Comparison of ENCODE assay signal across 20 cellular contexts in genomic region chr12:87302126-87302732, GRCh38.
DNase-seq lines count a peak whose midpoint lies in the region; ATAC-seq and TF ChIP-seq lines count a peak whose summit lies in the region.
"Had no signal": no experiment of that assay in that cellular context is flagged by ENCODE, and none has a peak within 500 bp of the region (broad histone marks: within the 10 kb centered on the region; RNA-seq: fewer than 3 reads in every experiment).

No MANE protein-coding gene starts in this region.

- H3K9ac ChIP-seq in SK-N-SH, result no peak overlapping the region
- H3K9ac ChIP-seq: BLaER1 had no signal

- H3K9me2 ChIP-seq in SK-N-SH, result no peaks in the 10 kb centered on the region

- CTCF ChIA-PET in SK-N-SH (lab: Yijun Ruan, JAX), result interaction anchor here (1.0 kb wide), 1 partner anchor 12 kb away, joined by 3 read pairs; no protein-coding TSS in a partner anchor
- CTCF ChIA-PET in CD8-positive, alpha-beta T cell (lab: Charles Lee), result no interaction called here

- H3K4me1 Mint-ChIP-seq in mesothelial cell of epicardium, result peaks cover 19% of the 10 kb centered on the region
- no peaks in the 10 kb centered on the region for H3K4me1 Mint-ChIP-seq in HFFc6 (ENCODE audit: low read depth)
- H3K4me1 Mint-ChIP-seq in CD8-positive, alpha-beta T cell (ENCODE audit: low read depth), result no peaks in the 10 kb centered on the region
- H3K4me1 Mint-ChIP-seq: CD4-positive, CD25-positive, alpha-beta regulatory T cell; H9 had no signal

- H3K4me1 ChIP-seq in SK-N-SH (ENCODE audit: control insufficient read depth in 1 of 2, insufficient read depth in 2 of 2, low read depth in 1 of 2, low read length in 1 of 2) (0 out of 4 replicates have a peak, but pooled peaks cover 0 to 5% of the 10 kb centered on the region in 2 experiments), uterus (no peaks in the 10 kb centered on the region)
- no peaks in the 10 kb centered on the region for H3K4me1 ChIP-seq in CD8-positive, alpha-beta T cell (ENCODE audit: insufficient read depth, low read length)
- H3K4me1 ChIP-seq: BLaER1 had no signal

- H3K4me3 Mint-ChIP-seq in mesothelial cell of epicardium, result no peak overlapping the region
- H3K4me3 Mint-ChIP-seq in HFFc6, result no peak overlapping the region
- H3K4me3 Mint-ChIP-seq in CD8-positive, alpha-beta T cell, result no peak overlapping the region
- H3K4me3 Mint-ChIP-seq: CD4-positive, CD25-positive, alpha-beta regulatory T cell; H9; IgD-negative memory B cell had no signal

- no peaks in the 10 kb centered on the region for H3F3A ChIP-seq in SK-N-SH (replicated peaks; ENCODE audit: insufficient read depth)

- POLR2A ChIA-PET in SK-N-SH (lab: Yijun Ruan, JAX), result no interaction called here
- POLR2A ChIA-PET in CD8-positive, alpha-beta T cell (lab: Charles Lee), result no interaction called here

- 82% methylated on average over 5 of the region's 5 CpGs for WGBS in SK-N-SH (ENCODE audit: low lambda C conversion rate)

- H3K27me3 Mint-ChIP-seq in mesothelial cell of epicardium (ENCODE audit: low read depth), result no peaks in the 10 kb centered on the region
- H3K27me3 Mint-ChIP-seq in HFFc6 (ENCODE audit: insufficient read depth), result peaks cover 1% of the 10 kb centered on the region; the same call in 1 of the 2 replicates
- H3K27me3 Mint-ChIP-seq in CD8-positive, alpha-beta T cell (ENCODE audit: low read depth), result no peaks in the 10 kb centered on the region
- H3K27me3 Mint-ChIP-seq: CD4-positive, CD25-positive, alpha-beta regulatory T cell; IgD-negative memory B cell had no signal

- H3K4me3 ChIP-seq in AG10803 (ENCODE audit: low read length), result no peak overlapping the region
- no peak overlapping the region for H3K4me3 ChIP-seq in SK-N-SH (ENCODE audit: low read depth in 2 of 2, low read length in 1 of 2)
- H3K4me3 ChIP-seq in choroid plexus epithelial cell (ENCODE audit: low read depth, low read length), result no peak overlapping the region
- H3K4me3 ChIP-seq in uterus, result no peak overlapping the region
- H3K4me3 ChIP-seq in CD8-positive, alpha-beta T cell (ENCODE audit: low read depth, low read length), result no peak overlapping the region
- H3K4me3 ChIP-seq: BLaER1, GM12878 had no signal

- no peak overlapping the region for H2AFZ ChIP-seq in SK-N-SH (ENCODE audit: low read depth)

- no peak for TF ChIP-seq RAD21 in SK-N-SH (IDR thresholded peaks at IDR 0.05; ENCODE audit: low read length)

- no peak for TF ChIP-seq CTCF in AG10803 (conservative IDR thresholded peaks at IDR 0.05; ENCODE audit: low read length)
- no peak for TF ChIP-seq CTCF in SK-N-SH (IDR thresholded peaks at IDR 0.05)
- no peak for TF ChIP-seq CTCF in choroid plexus epithelial cell (conservative IDR thresholded peaks at IDR 0.05; ENCODE audit: low read depth, low read length)
- TF ChIP-seq CTCF in mesothelial cell of epicardium (IDR thresholded peaks at IDR 0.05; ENCODE audit: unreplicated experiment), result no peak
- no peak for TF ChIP-seq CTCF in uterus (IDR thresholded peaks at IDR 0.05)
- no peak for TF ChIP-seq CTCF in HFFc6 (IDR thresholded peaks at IDR 0.05)
- no peak for TF ChIP-seq CTCF in CD8-positive, alpha-beta T cell (IDR thresholded peaks at IDR 0.05)

- H3K9me3 Mint-ChIP-seq in mesothelial cell of epicardium (no peaks in the 10 kb centered on the region), HFFc6 (peaks cover 31% of the 10 kb centered on the region)
- peaks cover 6% of the 10 kb centered on the region for H3K9me3 Mint-ChIP-seq in CD8-positive, alpha-beta T cell
- H3K9me3 Mint-ChIP-seq: H9 had no signal

- TF ChIP-seq POLR2A in uterus (IDR thresholded peaks at IDR 0.05), result no peak

- H3K27me3 ChIP-seq in SK-N-SH (ENCODE audit: insufficient read depth) (no peaks in the 10 kb centered on the region), uterus (no peaks in the 10 kb centered on the region)
- no peaks in the 10 kb centered on the region for H3K27me3 ChIP-seq in CD8-positive, alpha-beta T cell (ENCODE audit: insufficient read depth, low read length)
- H3K27me3 ChIP-seq: BLaER1 had no signal

- H3K27ac ChIP-seq in SK-N-SH (ENCODE audit: low read depth in 2 of 2, low read length in 1 of 2), result no peak overlapping the region
- H3K27ac ChIP-seq in uterus, result no peak overlapping the region
- H3K27ac ChIP-seq in CD8-positive, alpha-beta T cell (ENCODE audit: low read depth, low read length), result no peak overlapping the region
- H3K27ac ChIP-seq: 22Rv1, BLaER1 had no signal

- H3K9me3 ChIP-seq in SK-N-SH (no peaks in the 10 kb centered on the region), uterus (no peaks in the 10 kb centered on the region)
- no peaks in the 10 kb centered on the region for H3K9me3 ChIP-seq in CD8-positive, alpha-beta T cell (ENCODE audit: low read length)
- H3K9me3 ChIP-seq: BLaER1 had no signal

- H4K20me1 ChIP-seq in SK-N-SH (ENCODE audit: insufficient read depth), result no peaks in the 10 kb centered on the region
- H4K20me1 ChIP-seq: BLaER1 had no signal

- DNase-seq in AG10803 (ENCODE audit: low read depth) (peak; percentile 1), SK-N-SH (no peak), choroid plexus epithelial cell (ENCODE audit: low read depth) (peak; percentile 31), mesothelial cell of epicardium (ENCODE audit: low spot score in 2 of 2, unreplicated experiment in 2 of 2) (no peak), uterus (no peak), HFFc6 (no peak)
- DNase-seq in CD8-positive, alpha-beta T cell, result no peak
- DNase-seq: AML-193; Calu3; CD4-positive, CD25-positive, alpha-beta regulatory T cell; DMS 273 treated with DMSO at 0.1 percent for 48 hours; DMS79; GOT3; H9; KG1 had no signal

- no peaks in the 10 kb centered on the region for H3K79me2 ChIP-seq in SK-N-SH (ENCODE audit: insufficient read depth)

- ATAC-seq in HG03565 (IDR thresholded peaks at IDR 0.05; ENCODE audit: unreplicated experiment), result no peak
- ATAC-seq in CD8-positive, alpha-beta T cell, result no peak
- ATAC-seq: GM12878 had no signal

- H3K36me3 Mint-ChIP-seq in mesothelial cell of epicardium, result no peaks in the 10 kb centered on the region
- H3K36me3 Mint-ChIP-seq in HFFc6 (ENCODE audit: low read depth), result no peaks in the 10 kb centered on the region
- H3K36me3 Mint-ChIP-seq in CD8-positive, alpha-beta T cell, result no peaks in the 10 kb centered on the region
- H3K36me3 Mint-ChIP-seq: CD4-positive, CD25-positive, alpha-beta regulatory T cell; IgD-negative memory B cell had no signal

- peak in 1 of 2 experiments; percentile 44; a peak in 1 of 4 replicates for TF ChIP-seq EP300 in SK-N-SH (IDR thresholded peaks at IDR 0.05; ENCODE audit: borderline replicate concordance in 1 of 2, low read depth in 1 of 2, low read length in 1 of 2)

- no peak overlapping the region for H3K4me2 ChIP-seq in SK-N-SH
- H3K4me2 ChIP-seq: BLaER1 had no signal

- H3K36me3 ChIP-seq in SK-N-SH (replicated peaks in 1 of 2; ENCODE audit: control insufficient read depth in 1 of 2, insufficient read depth in 2 of 2, low read length in 1 of 2) (no peaks in the 10 kb centered on the region), uterus (no peaks in the 10 kb centered on the region)
- H3K36me3 ChIP-seq in CD8-positive, alpha-beta T cell (ENCODE audit: insufficient read depth, low read length), result no peaks in the 10 kb centered on the region
- H3K36me3 ChIP-seq: BLaER1 had no signal

- H3K27ac Mint-ChIP-seq in mesothelial cell of epicardium, result peak overlapping the region; percentile 54
- H3K27ac Mint-ChIP-seq in HFFc6, result no peak overlapping the region
- no peak overlapping the region for H3K27ac Mint-ChIP-seq in CD8-positive, alpha-beta T cell
- H3K27ac Mint-ChIP-seq: CD4-positive, CD25-positive, alpha-beta regulatory T cell; H9; IgD-negative memory B cell had no signal

- intact Hi-C loops in uterus (cut with DNase I; ENCODE audit: low total_unique reads), result no loop called here
- intact Hi-C loops in CD8-positive, alpha-beta T cell (cut with DNase I, micrococcal nuclease), result no loop called here

TF ChIP-seq in SK-N-SH, 30 proteins besides CTCF, POLR2A, EP300 and RAD21:
- TF ChIP-seq TCF12 (IDR thresholded peaks at IDR 0.05) (0 out of 2 replicates have a peak, but pooled peaks have one; percentile 12), NRF1 (IDR thresholded peaks at IDR 0.05; ENCODE audit: low read depth, low read length) (no peak), TEAD4 (IDR thresholded peaks at IDR 0.05; ENCODE audit: borderline replicate concordance, insufficient read depth) (0 out of 2 replicates have a peak, but pooled peaks have one; percentile 21), MEF2A (IDR thresholded peaks at IDR 0.05; ENCODE audit: borderline replicate concordance, low read depth) (no peak)
TF ChIP-seq in SK-N-SH: peak in this region for 2.

Comparison
In these comparisons a context has a peak if more than half of its experiments do, and no peak if none do; other contexts are left out.
1. DNase-seq: peak in AG10803 (single experiment) and choroid plexus epithelial cell (single experiment); none in SK-N-SH (single experiment), mesothelial cell of epicardium (0 of 2), uterus (0 of 2), HFFc6 (single experiment) and CD8-positive, alpha-beta T cell (0 of 7).